Comparison of ENCODE assay signal across 20 cellular contexts in genomic region chr12:115394498-115395220, GRCh38.
DNase-seq lines count a peak whose midpoint lies in the region; ATAC-seq and TF ChIP-seq lines count a peak whose summit lies in the region.
"Had no signal": no experiment of that assay in that cellular context is flagged by ENCODE, and none has a peak within 500 bp of the region (broad histone marks: within the 10 kb centered on the region; RNA-seq: fewer than 3 reads in every experiment).

No MANE protein-coding gene starts in this region.

- ATAC-seq in HG03196 (IDR thresholded peaks at IDR 0.05; ENCODE audit: unreplicated experiment) (no peak), HG02588 (IDR thresholded peaks at IDR 0.05; ENCODE audit: unreplicated experiment) (no peak)
- no peak for ATAC-seq in naive thymus-derived CD8-positive, alpha-beta T cell

- no peak overlapping the region for H3K4me3 Mint-ChIP-seq in naive thymus-derived CD8-positive, alpha-beta T cell
- H3K4me3 Mint-ChIP-seq: activated naive CD4-positive, alpha-beta T cell treated with anti-CD3 and anti-CD28 coated beads, Interleukin-2, amount 10 ng/mL, durations not matched to agents 7 days and 5 days had no signal

- peaks cover 0 to 1% (median 0%) of the 10 kb centered on the region in 4 donors for H3K4me1 Mint-ChIP-seq in naive thymus-derived CD8-positive, alpha-beta T cell
- H3K4me1 Mint-ChIP-seq: activated naive CD4-positive, alpha-beta T cell treated with anti-CD3 and anti-CD28 coated beads, Interleukin-2, amount 10 ng/mL, durations not matched to agents 7 days and 5 days had no signal

- peaks cover 7 to 40% (median 16%) of the 10 kb centered on the region in 9 donors for H3K9me3 Mint-ChIP-seq in naive thymus-derived CD8-positive, alpha-beta T cell

- H3K27ac ChIP-seq in 22Rv1: peak overlapping the region; percentile 38
- H3K27ac ChIP-seq: right lobe of liver, suprapubic skin had no signal

- DNase-seq in EH (ENCODE audit: low read depth) (peak; percentile 6), NCI-H510A (lab: John Stamatoyannopoulos, UW) (peak; percentile 36), fibroblast of villous mesenchyme (ENCODE audit: low read depth) (peak; percentile 27), NCI-H524 treated with DMSO at 0.1 percent for 48 hours (lab: John Stamatoyannopoulos, UW) (no peak)
- DNase-seq in naive thymus-derived CD8-positive, alpha-beta T cell: no peak
- DNase-seq: activated CD4-positive, alpha-beta T cell treated with anti-CD3 and anti-CD28 coated beads for 4 hours; activated CD8-positive, alpha-beta memory T cell treated with anti-CD3 and anti-CD28 coated beads, Interleukin-2, amount 50 U/mL, for 4 hours; activated naive CD4-positive, alpha-beta T cell treated with anti-CD3 and anti-CD28 coated beads, Interleukin-2, amount 10 ng/mL, durations not matched to agents 7 days and 5 days; erythroblast; islet precursor cell; mesendoderm; NCI-H226; right lobe of liver; stimulated activated CD4-positive, alpha-beta T cell treated with anti-CD3 and anti-CD28 coated beads, Interleukin-2, amount 100 ng/mL, for 48 hours; T-helper 9 cell had no signal

- H3K4me3 ChIP-seq in fibroblast of villous mesenchyme (ENCODE audit: low read depth, low read length): no peak overlapping the region
- H3K4me3 ChIP-seq: right lobe of liver, suprapubic skin had no signal

- POLR2A ChIA-PET in naive thymus-derived CD8-positive, alpha-beta T cell (lab: Charles Lee): no interaction called here

- no peak for TF ChIP-seq CTCF in 22Rv1 (IDR thresholded peaks at IDR 0.05)
- no peak for TF ChIP-seq CTCF in fibroblast of villous mesenchyme (IDR thresholded peaks at IDR 0.05; ENCODE audit: insufficient read depth, low read depth, low read length)

- no peak overlapping the region for H3K27ac Mint-ChIP-seq in naive thymus-derived CD8-positive, alpha-beta T cell
- H3K27ac Mint-ChIP-seq: activated naive CD4-positive, alpha-beta T cell treated with anti-CD3 and anti-CD28 coated beads, Interleukin-2, amount 10 ng/mL, durations not matched to agents 7 days and 5 days; brain had no signal

- H3K36me3 Mint-ChIP-seq in naive thymus-derived CD8-positive, alpha-beta T cell: peaks cover 0 to 13% (median 0%) of the 10 kb centered on the region in 3 donors
- H3K36me3 Mint-ChIP-seq: activated naive CD4-positive, alpha-beta T cell treated with anti-CD3 and anti-CD28 coated beads, Interleukin-2, amount 10 ng/mL, durations not matched to agents 7 days and 5 days; brain had no signal

- peaks cover 0 to 4% (median 0%) of the 10 kb centered on the region in 5 donors for H3K27me3 Mint-ChIP-seq in naive thymus-derived CD8-positive, alpha-beta T cell
- H3K27me3 Mint-ChIP-seq: activated naive CD4-positive, alpha-beta T cell treated with anti-CD3 and anti-CD28 coated beads, Interleukin-2, amount 10 ng/mL, durations not matched to agents 7 days and 5 days had no signal

Comparison
In these comparisons a context has a peak if more than half of its experiments do, and no peak if none do; other contexts are left out.
1. DNase-seq: peak in EH (single experiment), NCI-H510A (single experiment) and fibroblast of villous mesenchyme (single experiment); none in NCI-H524 treated with DMSO at 0.1 percent for 48 hours (single experiment) and naive thymus-derived CD8-positive, alpha-beta T cell (0 of 10).